In the genomic region with DNA sequence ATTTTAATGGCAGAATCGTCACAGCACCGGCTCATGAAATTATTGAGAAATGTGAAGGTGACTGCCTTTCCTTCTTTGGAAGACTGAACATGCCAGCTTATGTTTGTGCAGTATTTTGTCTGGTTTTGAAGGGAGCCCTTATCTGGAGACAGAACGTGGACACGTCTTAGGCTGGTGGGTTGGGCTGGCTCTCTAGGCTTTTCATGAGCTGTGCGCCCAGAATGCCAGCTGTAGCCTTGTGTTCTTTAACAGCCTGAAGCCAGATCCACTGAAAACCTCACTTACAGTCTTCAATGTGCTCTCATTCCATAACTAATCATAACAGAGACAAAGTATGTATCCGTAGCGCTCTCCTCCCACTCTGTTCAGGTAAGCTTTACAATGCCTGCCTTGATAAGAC, we compare ENCODE assay signal across 1 cellular context.
TF ChIP-seq lines count a peak whose summit lies in the region.

No MANE protein-coding gene starts in this region.

TF ChIP-seq in H1, 55 proteins besides CTCF, POLR2A, EP300 and RAD21 (continued from another document):
- TF ChIP-seq, protein P1, sequence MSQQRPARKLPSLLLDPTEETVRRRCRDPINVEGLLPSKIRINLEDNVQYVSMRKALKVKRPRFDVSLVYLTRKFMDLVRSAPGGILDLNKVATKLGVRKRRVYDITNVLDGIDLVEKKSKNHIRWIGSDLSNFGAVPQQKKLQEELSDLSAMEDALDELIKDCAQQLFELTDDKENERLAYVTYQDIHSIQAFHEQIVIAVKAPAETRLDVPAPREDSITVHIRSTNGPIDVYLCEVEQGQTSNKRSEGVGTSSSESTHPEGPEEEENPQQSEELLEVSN (IDR thresholded peaks at IDR 0.05), result no peak
- TF ChIP-seq, protein P2, sequence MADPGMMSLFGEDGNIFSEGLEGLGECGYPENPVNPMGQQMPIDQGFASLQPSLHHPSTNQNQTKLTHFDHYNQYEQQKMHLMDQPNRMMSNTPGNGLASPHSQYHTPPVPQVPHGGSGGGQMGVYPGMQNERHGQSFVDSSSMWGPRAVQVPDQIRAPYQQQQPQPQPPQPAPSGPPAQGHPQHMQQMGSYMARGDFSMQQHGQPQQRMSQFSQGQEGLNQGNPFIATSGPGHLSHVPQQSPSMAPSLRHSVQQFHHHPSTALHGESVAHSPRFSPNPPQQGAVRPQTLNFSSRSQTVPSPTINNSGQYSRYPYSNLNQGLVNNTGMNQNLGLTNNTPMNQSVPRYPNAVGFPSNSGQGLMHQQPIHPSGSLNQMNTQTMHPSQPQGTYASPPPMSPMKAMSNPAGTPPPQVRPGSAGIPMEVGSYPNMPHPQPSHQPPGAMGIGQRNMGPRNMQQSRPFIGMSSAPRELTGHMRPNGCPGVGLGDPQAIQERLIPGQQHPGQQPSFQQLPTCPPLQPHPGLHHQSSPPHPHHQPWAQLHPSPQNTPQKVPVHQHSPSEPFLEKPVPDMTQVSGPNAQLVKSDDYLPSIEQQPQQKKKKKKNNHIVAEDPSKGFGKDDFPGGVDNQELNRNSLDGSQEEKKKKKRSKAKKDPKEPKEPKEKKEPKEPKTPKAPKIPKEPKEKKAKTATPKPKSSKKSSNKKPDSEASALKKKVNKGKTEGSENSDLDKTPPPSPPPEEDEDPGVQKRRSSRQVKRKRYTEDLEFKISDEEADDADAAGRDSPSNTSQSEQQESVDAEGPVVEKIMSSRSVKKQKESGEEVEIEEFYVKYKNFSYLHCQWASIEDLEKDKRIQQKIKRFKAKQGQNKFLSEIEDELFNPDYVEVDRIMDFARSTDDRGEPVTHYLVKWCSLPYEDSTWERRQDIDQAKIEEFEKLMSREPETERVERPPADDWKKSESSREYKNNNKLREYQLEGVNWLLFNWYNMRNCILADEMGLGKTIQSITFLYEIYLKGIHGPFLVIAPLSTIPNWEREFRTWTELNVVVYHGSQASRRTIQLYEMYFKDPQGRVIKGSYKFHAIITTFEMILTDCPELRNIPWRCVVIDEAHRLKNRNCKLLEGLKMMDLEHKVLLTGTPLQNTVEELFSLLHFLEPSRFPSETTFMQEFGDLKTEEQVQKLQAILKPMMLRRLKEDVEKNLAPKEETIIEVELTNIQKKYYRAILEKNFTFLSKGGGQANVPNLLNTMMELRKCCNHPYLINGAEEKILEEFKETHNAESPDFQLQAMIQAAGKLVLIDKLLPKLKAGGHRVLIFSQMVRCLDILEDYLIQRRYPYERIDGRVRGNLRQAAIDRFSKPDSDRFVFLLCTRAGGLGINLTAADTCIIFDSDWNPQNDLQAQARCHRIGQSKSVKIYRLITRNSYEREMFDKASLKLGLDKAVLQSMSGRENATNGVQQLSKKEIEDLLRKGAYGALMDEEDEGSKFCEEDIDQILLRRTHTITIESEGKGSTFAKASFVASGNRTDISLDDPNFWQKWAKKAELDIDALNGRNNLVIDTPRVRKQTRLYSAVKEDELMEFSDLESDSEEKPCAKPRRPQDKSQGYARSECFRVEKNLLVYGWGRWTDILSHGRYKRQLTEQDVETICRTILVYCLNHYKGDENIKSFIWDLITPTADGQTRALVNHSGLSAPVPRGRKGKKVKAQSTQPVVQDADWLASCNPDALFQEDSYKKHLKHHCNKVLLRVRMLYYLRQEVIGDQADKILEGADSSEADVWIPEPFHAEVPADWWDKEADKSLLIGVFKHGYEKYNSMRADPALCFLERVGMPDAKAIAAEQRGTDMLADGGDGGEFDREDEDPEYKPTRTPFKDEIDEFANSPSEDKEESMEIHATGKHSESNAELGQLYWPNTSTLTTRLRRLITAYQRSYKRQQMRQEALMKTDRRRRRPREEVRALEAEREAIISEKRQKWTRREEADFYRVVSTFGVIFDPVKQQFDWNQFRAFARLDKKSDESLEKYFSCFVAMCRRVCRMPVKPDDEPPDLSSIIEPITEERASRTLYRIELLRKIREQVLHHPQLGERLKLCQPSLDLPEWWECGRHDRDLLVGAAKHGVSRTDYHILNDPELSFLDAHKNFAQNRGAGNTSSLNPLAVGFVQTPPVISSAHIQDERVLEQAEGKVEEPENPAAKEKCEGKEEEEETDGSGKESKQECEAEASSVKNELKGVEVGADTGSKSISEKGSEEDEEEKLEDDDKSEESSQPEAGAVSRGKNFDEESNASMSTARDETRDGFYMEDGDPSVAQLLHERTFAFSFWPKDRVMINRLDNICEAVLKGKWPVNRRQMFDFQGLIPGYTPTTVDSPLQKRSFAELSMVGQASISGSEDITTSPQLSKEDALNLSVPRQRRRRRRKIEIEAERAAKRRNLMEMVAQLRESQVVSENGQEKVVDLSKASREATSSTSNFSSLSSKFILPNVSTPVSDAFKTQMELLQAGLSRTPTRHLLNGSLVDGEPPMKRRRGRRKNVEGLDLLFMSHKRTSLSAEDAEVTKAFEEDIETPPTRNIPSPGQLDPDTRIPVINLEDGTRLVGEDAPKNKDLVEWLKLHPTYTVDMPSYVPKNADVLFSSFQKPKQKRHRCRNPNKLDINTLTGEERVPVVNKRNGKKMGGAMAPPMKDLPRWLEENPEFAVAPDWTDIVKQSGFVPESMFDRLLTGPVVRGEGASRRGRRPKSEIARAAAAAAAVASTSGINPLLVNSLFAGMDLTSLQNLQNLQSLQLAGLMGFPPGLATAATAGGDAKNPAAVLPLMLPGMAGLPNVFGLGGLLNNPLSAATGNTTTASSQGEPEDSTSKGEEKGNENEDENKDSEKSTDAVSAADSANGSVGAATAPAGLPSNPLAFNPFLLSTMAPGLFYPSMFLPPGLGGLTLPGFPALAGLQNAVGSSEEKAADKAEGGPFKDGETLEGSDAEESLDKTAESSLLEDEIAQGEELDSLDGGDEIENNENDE (IDR thresholded peaks at IDR 0.05; ENCODE audit: insufficient replicate concordance, low read length), result no peak
- TF ChIP-seq GTF2F1 (IDR thresholded peaks at IDR 0.05; ENCODE audit: borderline replicate concordance, low read depth, low read length) (no peak), BRCA1 (IDR thresholded peaks at IDR 0.05; ENCODE audit: low read depth, low read length) (no peak), CBX8 (IDR thresholded peaks at IDR 0.05; ENCODE audit: borderline replicate concordance, low read depth, low read length) (no peak), POU5F1 (IDR thresholded peaks at IDR 0.05; ENCODE audit: low read depth, low read length) (no peak), TAF1 (IDR thresholded peaks at IDR 0.05; ENCODE audit: low read depth, low read length) (no peak), CTBP2 (IDR thresholded peaks at IDR 0.05; ENCODE audit: borderline replicate concordance, insufficient read depth, insufficient read length, low read length) (no peak), BACH1 (IDR thresholded peaks at IDR 0.05; ENCODE audit: low read length) (no peak)
